Comparison of ENCODE assay signal across 1 cellular context in genomic region chr1:53196485-53197271, GRCh38.
A peak's percentile ranks its signal among the peaks of the same experiment; 100 is the strongest.
TF ChIP-seq lines count a peak whose summit lies in the region.

Gene CPT2 (plus strand): TSS chr1:53196824. CDS start chr1:53196944, 120 bp downstream.

TF ChIP-seq in GM12878, 131 proteins besides CTCF, POLR2A, EP300 and RAD21 (continued from another document and continues in another):
- TF ChIP-seq, protein P1, sequence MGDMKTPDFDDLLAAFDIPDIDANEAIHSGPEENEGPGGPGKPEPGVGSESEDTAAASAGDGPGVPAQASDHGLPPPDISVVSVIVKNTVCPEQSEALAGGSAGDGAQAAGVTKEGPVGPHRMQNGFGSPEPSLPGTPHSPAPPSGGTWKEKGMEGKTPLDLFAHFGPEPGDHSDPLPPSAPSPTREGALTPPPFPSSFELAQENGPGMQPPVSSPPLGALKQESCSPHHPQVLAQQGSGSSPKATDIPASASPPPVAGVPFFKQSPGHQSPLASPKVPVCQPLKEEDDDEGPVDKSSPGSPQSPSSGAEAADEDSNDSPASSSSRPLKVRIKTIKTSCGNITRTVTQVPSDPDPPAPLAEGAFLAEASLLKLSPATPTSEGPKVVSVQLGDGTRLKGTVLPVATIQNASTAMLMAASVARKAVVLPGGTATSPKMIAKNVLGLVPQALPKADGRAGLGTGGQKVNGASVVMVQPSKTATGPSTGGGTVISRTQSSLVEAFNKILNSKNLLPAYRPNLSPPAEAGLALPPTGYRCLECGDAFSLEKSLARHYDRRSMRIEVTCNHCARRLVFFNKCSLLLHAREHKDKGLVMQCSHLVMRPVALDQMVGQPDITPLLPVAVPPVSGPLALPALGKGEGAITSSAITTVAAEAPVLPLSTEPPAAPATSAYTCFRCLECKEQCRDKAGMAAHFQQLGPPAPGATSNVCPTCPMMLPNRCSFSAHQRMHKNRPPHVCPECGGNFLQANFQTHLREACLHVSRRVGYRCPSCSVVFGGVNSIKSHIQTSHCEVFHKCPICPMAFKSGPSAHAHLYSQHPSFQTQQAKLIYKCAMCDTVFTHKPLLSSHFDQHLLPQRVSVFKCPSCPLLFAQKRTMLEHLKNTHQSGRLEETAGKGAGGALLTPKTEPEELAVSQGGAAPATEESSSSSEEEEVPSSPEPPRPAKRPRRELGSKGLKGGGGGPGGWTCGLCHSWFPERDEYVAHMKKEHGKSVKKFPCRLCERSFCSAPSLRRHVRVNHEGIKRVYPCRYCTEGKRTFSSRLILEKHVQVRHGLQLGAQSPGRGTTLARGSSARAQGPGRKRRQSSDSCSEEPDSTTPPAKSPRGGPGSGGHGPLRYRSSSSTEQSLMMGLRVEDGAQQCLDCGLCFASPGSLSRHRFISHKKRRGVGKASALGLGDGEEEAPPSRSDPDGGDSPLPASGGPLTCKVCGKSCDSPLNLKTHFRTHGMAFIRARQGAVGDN (IDR thresholded peaks at IDR 0.05), result peak; percentile 85
- 0 out of 2 replicates have a peak, but pooled peaks have one; percentile 53 for TF ChIP-seq NFXL1 (IDR thresholded peaks at IDR 0.05; ENCODE audit: borderline replicate concordance)
- peak; percentile 33; the same call in 1 of the 2 replicates for TF ChIP-seq ZNF217 (IDR thresholded peaks at IDR 0.05)
- 0 out of 2 replicates have a peak, but pooled peaks have one; percentile 13 for TF ChIP-seq STAT1 (conservative IDR thresholded peaks at IDR 0.05)
- peak; percentile 99 for TF ChIP-seq LARP7 (IDR thresholded peaks at IDR 0.05)
- TF ChIP-seq, protein P2, sequence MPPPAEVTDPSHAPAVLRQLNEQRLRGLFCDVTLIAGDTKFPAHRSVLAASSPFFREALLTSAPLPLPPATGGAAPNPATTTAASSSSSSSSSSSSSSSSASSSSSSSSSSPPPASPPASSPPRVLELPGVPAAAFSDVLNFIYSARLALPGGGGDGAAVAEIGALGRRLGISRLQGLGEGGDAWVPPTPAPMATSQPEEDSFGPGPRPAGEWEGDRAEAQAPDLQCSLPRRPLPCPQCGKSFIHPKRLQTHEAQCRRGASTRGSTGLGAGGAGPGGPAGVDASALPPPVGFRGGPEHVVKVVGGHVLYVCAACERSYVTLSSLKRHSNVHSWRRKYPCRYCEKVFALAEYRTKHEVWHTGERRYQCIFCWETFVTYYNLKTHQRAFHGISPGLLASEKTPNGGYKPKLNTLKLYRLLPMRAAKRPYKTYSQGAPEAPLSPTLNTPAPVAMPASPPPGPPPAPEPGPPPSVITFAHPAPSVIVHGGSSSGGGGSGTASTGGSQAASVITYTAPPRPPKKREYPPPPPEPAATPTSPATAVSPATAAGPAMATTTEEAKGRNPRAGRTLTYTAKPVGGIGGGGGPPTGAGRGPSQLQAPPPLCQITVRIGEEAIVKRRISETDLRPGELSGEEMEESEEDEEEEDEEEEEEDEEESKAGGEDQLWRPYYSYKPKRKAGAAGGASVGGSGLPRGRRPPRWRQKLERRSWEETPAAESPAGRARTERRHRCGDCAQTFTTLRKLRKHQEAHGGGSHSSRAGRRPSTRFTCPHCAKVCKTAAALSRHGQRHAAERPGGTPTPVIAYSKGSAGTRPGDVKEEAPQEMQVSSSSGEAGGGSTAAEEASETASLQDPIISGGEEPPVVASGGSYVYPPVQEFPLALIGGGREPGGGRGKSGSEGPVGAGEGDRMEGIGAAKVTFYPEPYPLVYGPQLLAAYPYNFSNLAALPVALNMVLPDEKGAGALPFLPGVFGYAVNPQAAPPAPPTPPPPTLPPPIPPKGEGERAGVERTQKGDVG (CRISPR knock-in tag; IDR thresholded peaks at IDR 0.05), result no peak
- TF ChIP-seq SREBF2 (IDR thresholded peaks at IDR 0.05; ENCODE audit: low read length), result no peak
- peak; percentile 9 for TF ChIP-seq RELA (IDR thresholded peaks at IDR 0.05; ENCODE audit: borderline replicate concordance, partially characterized antibody)
- TF ChIP-seq GABPA (IDR thresholded peaks at IDR 0.05; ENCODE audit: low read depth), result peak; percentile 80
- TF ChIP-seq, protein P3, sequence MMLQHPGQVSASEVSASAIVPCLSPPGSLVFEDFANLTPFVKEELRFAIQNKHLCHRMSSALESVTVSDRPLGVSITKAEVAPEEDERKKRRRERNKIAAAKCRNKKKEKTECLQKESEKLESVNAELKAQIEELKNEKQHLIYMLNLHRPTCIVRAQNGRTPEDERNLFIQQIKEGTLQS (IDR thresholded peaks at IDR 0.05; ENCODE audit: borderline replicate concordance, extremely low read depth, low read depth, low read length), result no peak
- TF ChIP-seq TAF1 (IDR thresholded peaks at IDR 0.05; ENCODE audit: borderline replicate concordance, low read depth, low read length), result peak; percentile 90
- peak; percentile 38; the same call in 1 of the 2 replicates for TF ChIP-seq HCFC1 (IDR thresholded peaks at IDR 0.05; ENCODE audit: low read length)
- peak; percentile 53 for TF ChIP-seq NR2F1 (conservative IDR thresholded peaks at IDR 0.05)
- TF ChIP-seq PKNOX1 (IDR thresholded peaks at IDR 0.05), result peak; percentile 35; the same call in 1 of the 2 replicates
- peak; percentile 74 for TF ChIP-seq IKZF1 (conservative IDR thresholded peaks at IDR 0.05)
- TF ChIP-seq RUNX3 (IDR thresholded peaks at IDR 0.05; ENCODE audit: low read length), result peak; percentile 57; the same call in 1 of the 2 replicates
- peak; percentile 68; the same call in 1 of the 2 replicates for TF ChIP-seq ZBTB40 (IDR thresholded peaks at IDR 0.05; ENCODE audit: borderline replicate concordance)
- peak; percentile 96 for TF ChIP-seq GATAD2B (conservative IDR thresholded peaks at IDR 0.05; ENCODE audit: low read depth)
- peak; percentile 91 to 96 for TF ChIP-seq SRF (IDR thresholded peaks at IDR 0.05; ENCODE audit: low read depth in 2 of 2, low read length in 2 of 2)
- TF ChIP-seq ZNF207 (IDR thresholded peaks at IDR 0.05; ENCODE audit: borderline replicate concordance), result peak; percentile 82
- TF ChIP-seq, protein P4, sequence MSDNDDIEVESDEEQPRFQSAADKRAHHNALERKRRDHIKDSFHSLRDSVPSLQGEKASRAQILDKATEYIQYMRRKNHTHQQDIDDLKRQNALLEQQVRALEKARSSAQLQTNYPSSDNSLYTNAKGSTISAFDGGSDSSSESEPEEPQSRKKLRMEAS (IDR thresholded peaks at IDR 0.05; ENCODE audit: low read depth, low read length), result 0 out of 2 replicates have a peak, but pooled peaks have one; percentile 45
- TF ChIP-seq BACH1 (IDR thresholded peaks at IDR 0.05; ENCODE audit: borderline replicate concordance), result peak; percentile 91
- TF ChIP-seq CREM (IDR thresholded peaks at IDR 0.05; ENCODE audit: low read depth), result 0 out of 2 replicates have a peak, but pooled peaks have one; percentile 5
- 0 out of 2 replicates have a peak, but pooled peaks have one; percentile 40 for TF ChIP-seq REST (IDR thresholded peaks at IDR 0.05; ENCODE audit: low read depth, low read length)
- TF ChIP-seq DPF2 (IDR thresholded peaks at IDR 0.05), result peak; percentile 93
- TF ChIP-seq NR2C2 (IDR thresholded peaks at IDR 0.05; ENCODE audit: borderline replicate concordance, control insufficient read depth, insufficient read length, low read depth), result no peak
- TF ChIP-seq, protein P5, sequence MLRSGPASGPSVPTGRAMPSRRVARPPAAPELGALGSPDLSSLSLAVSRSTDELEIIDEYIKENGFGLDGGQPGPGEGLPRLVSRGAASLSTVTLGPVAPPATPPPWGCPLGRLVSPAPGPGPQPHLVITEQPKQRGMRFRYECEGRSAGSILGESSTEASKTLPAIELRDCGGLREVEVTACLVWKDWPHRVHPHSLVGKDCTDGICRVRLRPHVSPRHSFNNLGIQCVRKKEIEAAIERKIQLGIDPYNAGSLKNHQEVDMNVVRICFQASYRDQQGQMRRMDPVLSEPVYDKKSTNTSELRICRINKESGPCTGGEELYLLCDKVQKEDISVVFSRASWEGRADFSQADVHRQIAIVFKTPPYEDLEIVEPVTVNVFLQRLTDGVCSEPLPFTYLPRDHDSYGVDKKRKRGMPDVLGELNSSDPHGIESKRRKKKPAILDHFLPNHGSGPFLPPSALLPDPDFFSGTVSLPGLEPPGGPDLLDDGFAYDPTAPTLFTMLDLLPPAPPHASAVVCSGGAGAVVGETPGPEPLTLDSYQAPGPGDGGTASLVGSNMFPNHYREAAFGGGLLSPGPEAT (IDR thresholded peaks at IDR 0.05; ENCODE audit: low read depth), result peak; percentile 52; the same call in 1 of the 2 replicates
- TF ChIP-seq, protein P6, sequence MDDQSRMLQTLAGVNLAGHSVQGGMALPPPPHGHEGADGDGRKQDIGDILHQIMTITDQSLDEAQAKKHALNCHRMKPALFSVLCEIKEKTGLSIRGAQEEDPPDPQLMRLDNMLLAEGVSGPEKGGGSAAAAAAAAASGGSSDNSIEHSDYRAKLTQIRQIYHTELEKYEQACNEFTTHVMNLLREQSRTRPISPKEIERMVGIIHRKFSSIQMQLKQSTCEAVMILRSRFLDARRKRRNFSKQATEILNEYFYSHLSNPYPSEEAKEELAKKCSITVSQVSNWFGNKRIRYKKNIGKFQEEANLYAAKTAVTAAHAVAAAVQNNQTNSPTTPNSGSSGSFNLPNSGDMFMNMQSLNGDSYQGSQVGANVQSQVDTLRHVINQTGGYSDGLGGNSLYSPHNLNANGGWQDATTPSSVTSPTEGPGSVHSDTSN (IDR thresholded peaks at IDR 0.05; ENCODE audit: insufficient replicate concordance, low read depth, low read length), result peak; percentile 22
- TF ChIP-seq NFIC (IDR thresholded peaks at IDR 0.05; ENCODE audit: low read depth, low read length), result peak; percentile 24; the same call in 1 of the 2 replicates
- TF ChIP-seq, protein P7, sequence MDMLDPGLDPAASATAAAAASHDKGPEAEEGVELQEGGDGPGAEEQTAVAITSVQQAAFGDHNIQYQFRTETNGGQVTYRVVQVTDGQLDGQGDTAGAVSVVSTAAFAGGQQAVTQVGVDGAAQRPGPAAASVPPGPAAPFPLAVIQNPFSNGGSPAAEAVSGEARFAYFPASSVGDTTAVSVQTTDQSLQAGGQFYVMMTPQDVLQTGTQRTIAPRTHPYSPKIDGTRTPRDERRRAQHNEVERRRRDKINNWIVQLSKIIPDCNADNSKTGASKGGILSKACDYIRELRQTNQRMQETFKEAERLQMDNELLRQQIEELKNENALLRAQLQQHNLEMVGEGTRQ (IDR thresholded peaks at IDR 0.05; ENCODE audit: borderline replicate concordance, low read depth, low read length), result no peak
- peak; percentile 78; the same call in 1 of the 2 replicates for TF ChIP-seq PML (IDR thresholded peaks at IDR 0.05; ENCODE audit: low read length)
